ENCODE assay signal across 19 cellular contexts in the genomic region with DNA sequence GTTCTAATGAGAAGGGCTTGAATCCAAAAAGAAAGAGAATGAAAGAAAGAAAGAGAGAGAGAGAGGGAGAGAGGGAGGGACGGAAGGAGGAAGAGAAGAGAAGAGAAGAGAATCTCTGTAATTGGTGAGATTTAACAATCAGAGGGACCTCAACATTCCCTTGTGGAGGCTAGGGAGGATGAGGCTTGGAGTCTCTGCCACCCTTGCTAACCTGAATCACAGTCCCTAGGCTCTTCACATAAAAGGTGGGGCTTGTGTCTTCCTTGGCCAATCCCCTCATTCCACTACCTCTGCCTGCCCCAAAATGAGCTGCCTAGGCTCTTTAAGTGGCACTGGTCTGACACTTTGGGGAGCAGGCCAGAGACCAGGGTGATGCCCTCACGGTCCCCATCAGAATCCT.
"Had no signal": no experiment of that assay in that cellular context is flagged by ENCODE, and none has a peak within 500 bp of the region (broad histone marks: within the 10 kb centered on the region; RNA-seq: fewer than 3 reads in every experiment).

No MANE protein-coding gene starts in this region.

- H3K27me3 ChIP-seq: neutrophil, right atrium auricular region had no signal

- H3K4me1 ChIP-seq: lower lobe of right lung had no signal

- H3K27me3 Mint-ChIP-seq: activated naive CD8-positive, alpha-beta T cell treated with anti-CD3 and anti-CD28 coated beads, Interleukin-2, amount 10 ng/mL, durations not matched to agents 7 days and 5 days had no signal

- H3K36me3 ChIP-seq: thoracic aorta had no signal

- H3K4me3 Mint-ChIP-seq: activated CD8-positive, alpha-beta T cell treated with anti-CD3 and anti-CD28 coated beads, Interleukin-2, amount 10 ng/mL, durations not matched to agents 7 days and 5 days; activated naive CD8-positive, alpha-beta T cell treated with anti-CD3 and anti-CD28 coated beads, Interleukin-2, amount 10 ng/mL, durations not matched to agents 7 days and 5 days; activated T-cell treated with anti-CD3 and anti-CD28 coated beads, Interleukin-2, amount 50 U/mL, for 72 hours; endodermal cell had no signal

- H3K4me2 ChIP-seq: SK-N-SH had no signal

- H3K4me3 ChIP-seq: gastroesophageal sphincter, lower lobe of right lung, right atrium auricular region, stomach, thoracic aorta had no signal

- H3K27ac ChIP-seq: gastroesophageal sphincter, lower lobe of right lung, neutrophil, stomach, thoracic aorta had no signal

- H3K9me3 Mint-ChIP-seq: activated naive CD8-positive, alpha-beta T cell treated with anti-CD3 and anti-CD28 coated beads, Interleukin-2, amount 10 ng/mL, durations not matched to agents 7 days and 5 days; activated T-cell treated with anti-CD3 and anti-CD28 coated beads, Interleukin-2, amount 50 U/mL, for 72 hours; endodermal cell had no signal

- H3K27ac Mint-ChIP-seq: activated CD8-positive, alpha-beta T cell treated with anti-CD3 and anti-CD28 coated beads, Interleukin-2, amount 10 ng/mL, durations not matched to agents 7 days and 5 days; activated naive CD8-positive, alpha-beta T cell treated with anti-CD3 and anti-CD28 coated beads, Interleukin-2, amount 10 ng/mL, durations not matched to agents 7 days and 5 days; activated T-cell treated with anti-CD3 and anti-CD28 coated beads, Interleukin-2, amount 50 U/mL, for 72 hours; endodermal cell; progenitor cell of endocrine pancreas had no signal

- DNase-seq: activated CD4-positive, alpha-beta T cell treated with anti-CD3 and anti-CD28 coated beads for 4 hours; activated CD8-positive, alpha-beta memory T cell treated with anti-CD3 and anti-CD28 coated beads, Interleukin-2, amount 50 U/mL, for 4 hours; activated CD8-positive, alpha-beta T cell treated with anti-CD3 and anti-CD28 coated beads, Interleukin-2, amount 10 ng/mL, durations not matched to agents 7 days and 5 days; activated gamma-delta T cell treated with Interleukin-2 at 50 U/mL for 16 hours; activated naive CD8-positive, alpha-beta T cell treated with anti-CD3 and anti-CD28 coated beads, Interleukin-2, amount 10 ng/mL, durations not matched to agents 7 days and 5 days; activated T-cell treated with anti-CD3 and anti-CD28 coated beads, Interleukin-2, amount 50 U/mL, for 72 hours; endodermal cell; left colon; lower lobe of right lung; midbrain; SK-N-SH; small intestine; stomach; T-helper 1 cell had no signal

- ATAC-seq: activated CD8-positive, alpha-beta T cell treated with anti-CD3 and anti-CD28 coated beads, Interleukin-2, amount 10 ng/mL, durations not matched to agents 7 days and 5 days; activated T-cell treated with anti-CD3 and anti-CD28 coated beads, Interleukin-2, amount 50 U/mL, for 72 hours; gastroesophageal sphincter; left colon; lower lobe of right lung had no signal

- H3K9ac ChIP-seq: SK-N-SH had no signal

- H3K9me3 ChIP-seq: gastroesophageal sphincter, lower lobe of right lung, neutrophil, right atrium auricular region, SK-N-SH, stomach, thoracic aorta had no signal
